In genomic region chrX:109927663-109928273, GRCh38 we compare ENCODE assay signal across 23 cellular contexts.
DNase-seq lines count a peak whose midpoint lies in the region; ATAC-seq, FAIRE-seq and TF ChIP-seq lines count a peak whose summit lies in the region.
"Had no signal": no experiment of that assay in that cellular context is flagged by ENCODE, and none has a peak within 500 bp of the region (broad histone marks: within the 10 kb centered on the region; RNA-seq: fewer than 3 reads in every experiment).

No MANE protein-coding gene starts in this region.

- no peaks in the 10 kb centered on the region for H4K20me1 ChIP-seq in K562 (replicated peaks; ENCODE audit: control insufficient read depth, insufficient read depth, low read length)

- intact Hi-C loops in K562 (cut with micrococcal nuclease): no loop called here
- intact Hi-C loops in cardiac septum (cut with DNase I): no loop called here

- no peaks in the 10 kb centered on the region; the same call in 1 of the 2 replicates for H3K9me3 ChIP-seq in K562 (replicated peaks; ENCODE audit: control insufficient read depth, insufficient read depth, low read depth, low read length)
- no peaks in the 10 kb centered on the region for H3K9me3 ChIP-seq in skeletal muscle tissue (ENCODE audit: control insufficient read depth in 3 of 3, low read length in 3 of 3)
- H3K9me3 ChIP-seq: HAP-1 had no signal

- no peak for DNase-seq in K562 (ENCODE audit: extremely low read depth in 1 of 4, low spot score in 3 of 4)
- DNase-seq in cardiac septum (ENCODE audit: low spot score): peak; percentile 77
- peak; percentile 60 for DNase-seq in myocyte (ENCODE audit: low read depth)
- DNase-seq in osteocyte (ENCODE audit: extremely low spot score, unreplicated experiment): no peak
- DNase-seq: CD8-positive, alpha-beta memory T cell; IMR-90; Karpas-422; NCI-H1048; NCI-H1436 treated with DMSO at 0.1 percent for 48 hours; NCI-H2029; NCI-H2171; NCI-H526 treated with DMSO at 0.1 percent for 48 hours; NK-92 treated with Interleukin-12 subunit alpha and Interleukin-12 subunit beta, amount 100 ng/mL, for 24 hours; SHP77 had no signal

- no peak for TF ChIP-seq RAD21 in K562 (CRISPR knock-in tag; conservative IDR thresholded peaks at IDR 0.05 in 1 of 2, IDR thresholded peaks at IDR 0.05 in 1 of 2)

- BruUV-seq in K562 (replicated peaks; lab: Mats Ljungman, UMichigan): no TSS peak

- in situ Hi-C loops in K562 (cut with MboI): no loop called here

- no peak overlapping the region for H3K27ac Mint-ChIP-seq in osteocyte (ENCODE audit: unreplicated experiment)
- H3K27ac Mint-ChIP-seq: CD8-positive, alpha-beta memory T cell had no signal

- WGBS in K562 (ENCODE audit: insufficient coverage, low coverage, missing lambda C conversion rate): 71% methylated on average over 4 of the region's 4 CpGs

- TF ChIP-seq CTCF in K562 (IDR thresholded peaks at IDR 0.05 in 2 of 3, conservative IDR thresholded peaks at IDR 0.05 in 1 of 3; ENCODE audit: insufficient read depth in 2 of 3, low read depth in 1 of 3, low read length in 3 of 3) (no peak), osteocyte (IDR thresholded peaks at IDR 0.05) (no peak)

- H3K4me3 ChIP-seq in K562 (no peak overlapping the region), skeletal muscle tissue (ENCODE audit: low read length in 3 of 3) (peak overlapping the region in 1 of 3 donors; percentile 10)
- H3K4me3 ChIP-seq: HAP-1, SK-N-MC had no signal

- H3K4me2 ChIP-seq in K562 (ENCODE audit: insufficient read depth, low read length): no peak overlapping the region

- no peaks in the 10 kb centered on the region for H3K9me3 Mint-ChIP-seq in osteocyte (ENCODE audit: unreplicated experiment)
- H3K9me3 Mint-ChIP-seq: CD8-positive, alpha-beta memory T cell had no signal

- FAIRE-seq in K562 (lab: Jason Lieb, UNC): no peak
- FAIRE-seq: D721Med, HTR-8/SVneo, RCC 7860 had no signal

- no peak overlapping the region for H3K9ac ChIP-seq in K562 (ENCODE audit: insufficient read depth in 1 of 2, low read depth in 2 of 2, low read length in 2 of 2)
- peak overlapping the region; percentile 34 to 77 (median 68) for H3K9ac ChIP-seq in skeletal muscle tissue (ENCODE audit: low read depth in 1 of 3, low read length in 3 of 3)

- no peak for TF ChIP-seq POLR2A in K562 (conservative IDR thresholded peaks at IDR 0.05)

- H2AFZ ChIP-seq in K562 (ENCODE audit: low read depth, low read length): peak overlapping the region; percentile 68; the same call in 1 of the 2 replicates

- H3K4me1 ChIP-seq in K562 (replicated peaks in 1 of 2; ENCODE audit: control insufficient read depth in 2 of 2, insufficient read depth in 2 of 2, low read length in 2 of 2): peaks cover 0 to 18% of the 10 kb centered on the region in 2 experiments; a peak in 3 of 5 replicates
- H3K4me1 ChIP-seq in skeletal muscle tissue (ENCODE audit: control insufficient read depth in 3 of 3, insufficient read depth in 3 of 3, low read length in 3 of 3): peaks cover 2 to 30% (median 26%) of the 10 kb centered on the region in 3 donors
- H3K4me1 ChIP-seq: HAP-1 had no signal

- H3K27me3 ChIP-seq in K562 (ENCODE audit: control insufficient read depth in 2 of 2, insufficient read depth in 2 of 2, low read length in 2 of 2) (no peaks in the 10 kb centered on the region), skeletal muscle tissue (ENCODE audit: control insufficient read depth in 3 of 3, insufficient read depth in 3 of 3, low read length in 3 of 3) (no peaks in the 10 kb centered on the region)

- no peaks in the 10 kb centered on the region for H3K36me3 Mint-ChIP-seq in osteocyte (ENCODE audit: unreplicated experiment)
- H3K36me3 Mint-ChIP-seq: CD8-positive, alpha-beta memory T cell had no signal

- H3K27ac ChIP-seq in K562 (ENCODE audit: extremely low read depth, low read depth, low read length): no peak overlapping the region
- peak overlapping the region; percentile 90 for H3K27ac ChIP-seq in skeletal muscle tissue (ENCODE audit: low read depth, low read length)
- H3K27ac ChIP-seq: SK-N-MC had no signal

- CTCF ChIA-PET in K562 (lab: Yijun Ruan, JAX; ENCODE audit: low intra/inter-chr PET ratio): no interaction called here

- ATAC-seq in K562: peak; percentile 37
- ATAC-seq in GM19351 (IDR thresholded peaks at IDR 0.05; ENCODE audit: unreplicated experiment): no peak
- ATAC-seq in HG03378 (IDR thresholded peaks at IDR 0.05; ENCODE audit: unreplicated experiment): no peak
- no peak for ATAC-seq in GM21576 (IDR thresholded peaks at IDR 0.05; ENCODE audit: unreplicated experiment)

- no peaks in the 10 kb centered on the region for H3K9me1 ChIP-seq in K562 (ENCODE audit: control insufficient read depth, insufficient read depth, low read length)

- H3K27me3 Mint-ChIP-seq in osteocyte (ENCODE audit: unreplicated experiment): peaks cover 14% of the 10 kb centered on the region

- H3K36me3 ChIP-seq in K562 (ENCODE audit: control insufficient read depth, insufficient read depth, low read length): no peaks in the 10 kb centered on the region
- no peaks in the 10 kb centered on the region for H3K36me3 ChIP-seq in skeletal muscle tissue (ENCODE audit: control insufficient read depth in 3 of 3, insufficient read depth in 3 of 3, low read length in 3 of 3)
- H3K36me3 ChIP-seq: HAP-1 had no signal

- no peak overlapping the region for H3K4me3 Mint-ChIP-seq in osteocyte (ENCODE audit: unreplicated experiment)
- H3K4me3 Mint-ChIP-seq: CD8-positive, alpha-beta memory T cell had no signal

- TF ChIP-seq EP300 in K562 (IDR thresholded peaks at IDR 0.05; ENCODE audit: low read length): no peak

- H3K79me2 ChIP-seq in K562 (ENCODE audit: control insufficient read depth, insufficient read depth, low read length): no peaks in the 10 kb centered on the region

- peaks cover 10% of the 10 kb centered on the region for H3K4me1 Mint-ChIP-seq in osteocyte (ENCODE audit: unreplicated experiment)
- H3K4me1 Mint-ChIP-seq: CD8-positive, alpha-beta memory T cell had no signal

- POLR2A ChIA-PET in K562 (lab: Yijun Ruan, JAX): interaction anchor here (0.6 to 1.0 kb wide), 2 partner anchors 48 to 76 kb away, joined by 3 read pairs; no protein-coding TSS in a partner anchor

TF ChIP-seq in K562, 482 proteins besides CTCF, POLR2A, EP300 and RAD21:
- TF ChIP-seq NFATC3 (IDR thresholded peaks at IDR 0.05) (no peak), MTF1 (CRISPR knock-in tag; IDR thresholded peaks at IDR 0.05; ENCODE audit: borderline replicate concordance) (no peak), ZNF583 (CRISPR knock-in tag; IDR thresholded peaks at IDR 0.05) (no peak), TAF1 (IDR thresholded peaks at IDR 0.05; ENCODE audit: control insufficient read depth, extremely low read depth, insufficient read depth, low read length, severe bottlenecking) (no peak), ZNF785 (CRISPR knock-in tag; IDR thresholded peaks at IDR 0.05) (no peak), TCF3 (CRISPR knock-in tag; IDR thresholded peaks at IDR 0.05) (no peak), NCOA6 (IDR thresholded peaks at IDR 0.05) (no peak), CTBP1 (IDR thresholded peaks at IDR 0.05; ENCODE audit: borderline replicate concordance) (no peak), HSF4 (CRISPR knock-in tag; IDR thresholded peaks at IDR 0.05; ENCODE audit: borderline replicate concordance) (no peak), ZNF347 (CRISPR knock-in tag; IDR thresholded peaks at IDR 0.05; ENCODE audit: low read depth) (no peak), NBN (IDR thresholded peaks at IDR 0.05; ENCODE audit: low read depth) (no peak), BCLAF1 (IDR thresholded peaks at IDR 0.05; ENCODE audit: borderline replicate concordance in 1 of 2, control insufficient read depth in 1 of 2, low read depth in 2 of 2, low read length in 1 of 2) (no peak), RBM22 (IDR thresholded peaks at IDR 0.05; ENCODE audit: low read depth, low read length, poor library complexity, severe bottlenecking) (no peak), CREB1 (IDR thresholded peaks at IDR 0.05) (no peak), CREB1 (CRISPR knock-in tag; IDR thresholded peaks at IDR 0.05) (no peak)
TF ChIP-seq in K562: peak in this region for 0.

Comparison
In these comparisons a context has a peak if more than half of its experiments do, and no peak if none do; other contexts are left out.
1. DNase-seq: peak in cardiac septum (single experiment) and myocyte (single experiment); none in K562 (0 of 4) and osteocyte (single experiment).
2. H3K9ac ChIP-seq: peak in skeletal muscle tissue (3 of 3); none in K562 (0 of 2).